8 cellular contexts compared by ENCODE assay signal in genomic region chr22:45239378-45240136, GRCh38. TPM values are rescaled to one million over a fixed set of nuclear protein-coding genes. Genes with fewer than 3 reads are reported as not detected.
DNase-seq lines count a peak whose midpoint lies in the region; ATAC-seq and TF ChIP-seq lines count a peak whose summit lies in the region.

No MANE protein-coding gene starts in this region.

- H3K4me3 ChIP-seq in GM12865 (ENCODE audit: low read depth, low read length) (peak overlapping the region; percentile 89), PC-3 (ENCODE audit: low read length) (peak overlapping the region; percentile 86)

- CTCF ChIA-PET in PC-3 (lab: Charles Lee), result no interaction called here
- CTCF ChIA-PET in HEK293T (lab: Yijun Ruan, JAX), result no interaction called here

- no peak overlapping the region for H3K27ac ChIP-seq in PC-3 (ENCODE audit: low read length)

- no peak overlapping the region for H3K27ac Mint-ChIP-seq in osteocyte (ENCODE audit: unreplicated experiment)

- no peaks in the 10 kb centered on the region for H3K27me3 Mint-ChIP-seq in osteocyte (ENCODE audit: unreplicated experiment)

- H3K4me1 Mint-ChIP-seq in osteocyte (ENCODE audit: unreplicated experiment), result peaks cover 17% of the 10 kb centered on the region

- BruUV-seq in PC-3 (replicated peaks; lab: Mats Ljungman, UMichigan), result no TSS peak

- no peaks in the 10 kb centered on the region for H3F3A ChIP-seq in PC-3 (ENCODE audit: low read length, unreplicated experiment)

- H3K9me3 ChIP-seq in PC-3 (ENCODE audit: low read length), result no peaks in the 10 kb centered on the region

- H3K79me2 ChIP-seq in PC-3 (ENCODE audit: low read length), result peaks cover 15% of the 10 kb centered on the region

- TF ChIP-seq CTCF in GM12865 (IDR thresholded peaks at IDR 0.05; ENCODE audit: insufficient read depth, low read depth, low read length, missing control alignments) (no peak), PC-3 (conservative IDR thresholded peaks at IDR 0.05; ENCODE audit: low read depth, low read length) (no peak), osteocyte (IDR thresholded peaks at IDR 0.05) (no peak), omental fat pad (IDR thresholded peaks at IDR 0.05) (no peak)

- intact Hi-C loops in PC-3 (cut with micrococcal nuclease), result loop anchor here (10.0 kb wide), 1 partner anchor 135 kb away; no protein-coding TSS in a partner anchor

- H3K36me3 Mint-ChIP-seq in osteocyte (ENCODE audit: unreplicated experiment), result peaks cover 6% of the 10 kb centered on the region

- H3K4me1 ChIP-seq in PC-3 (ENCODE audit: insufficient read depth, low read length), result peaks cover 20% of the 10 kb centered on the region

- H3K27me3 ChIP-seq in PC-3 (ENCODE audit: low read length), result no peaks in the 10 kb centered on the region

- H3K9me3 Mint-ChIP-seq in osteocyte (ENCODE audit: unreplicated experiment), result no peaks in the 10 kb centered on the region

- H3K9ac ChIP-seq in PC-3 (ENCODE audit: low read length), result peak overlapping the region; percentile 74

- H3K4me3 Mint-ChIP-seq in osteocyte (ENCODE audit: unreplicated experiment), result peak overlapping the region; percentile 91

- 0 out of 2 replicates have a peak, but pooled peaks have one; percentile 15 for ATAC-seq in PC-3
- no peak for ATAC-seq in omental fat pad (ENCODE audit: low FRiP score)

- H2AFZ ChIP-seq in PC-3 (ENCODE audit: low read length), result no peak overlapping the region

- TF ChIP-seq POLR2A in erythroblast (IDR thresholded peaks at IDR 0.05; ENCODE audit: low read length), result no peak

- no peaks in the 10 kb centered on the region; the same call in 1 of the 2 replicates for H4K20me1 ChIP-seq in PC-3 (ENCODE audit: low read length)

- H3K9me2 ChIP-seq in PC-3 (replicated peaks; ENCODE audit: low read length), result no peaks in the 10 kb centered on the region

- peak overlapping the region; percentile 92 for H3K4me2 ChIP-seq in PC-3 (ENCODE audit: low read length)

- no peaks in the 10 kb centered on the region for H3K36me3 ChIP-seq in PC-3 (ENCODE audit: low read depth, low read length)

- no peak for DNase-seq in GM12865 (ENCODE audit: low read depth)
- no peak for DNase-seq in PC-3
- DNase-seq in erythroblast (lab: John Stamatoyannopoulos, UW), result peak; percentile 32 to 43
- DNase-seq in osteocyte (ENCODE audit: extremely low spot score, unreplicated experiment), result no peak
- no peak for DNase-seq in AG20443 (ENCODE audit: low spot score)
- no peak for DNase-seq in NCI-H1694 treated with DMSO at 0.1 percent for 48 hours (lab: John Stamatoyannopoulos, UW)
- DNase-seq in HEK293T (ENCODE audit: extremely low spot score), result no peak
- no peak for DNase-seq in omental fat pad (ENCODE audit: low spot score)

- POLR2A ChIA-PET in PC-3 (lab: Charles Lee; ENCODE audit: unreplicated experiment), result no interaction called here
- POLR2A ChIA-PET in HEK293T (lab: Yijun Ruan, JAX), result no interaction called here

TF ChIP-seq in HEK293T, 16 proteins besides CTCF, POLR2A, EP300 and RAD21:
- TF ChIP-seq NFRKB (IDR thresholded peaks at IDR 0.05) (no peak), ELF4 (IDR thresholded peaks at IDR 0.05) (no peak), TARDBP (IDR thresholded peaks at IDR 0.05) (no peak), SUZ12 (IDR thresholded peaks at IDR 0.05) (no peak), HDGF (IDR thresholded peaks at IDR 0.05; ENCODE audit: borderline replicate concordance) (no peak), FOXK2 (IDR thresholded peaks at IDR 0.05) (no peak), LEF1 (IDR thresholded peaks at IDR 0.05; ENCODE audit: borderline replicate concordance) (no peak), PKNOX1 (IDR thresholded peaks at IDR 0.05) (no peak), FOXA1 (IDR thresholded peaks at IDR 0.05) (no peak), BHLHE40 (IDR thresholded peaks at IDR 0.05; ENCODE audit: borderline replicate concordance) (no peak), ZNF384 (IDR thresholded peaks at IDR 0.05) (no peak), SP1 (IDR thresholded peaks at IDR 0.05) (no peak), FOXM1 (IDR thresholded peaks at IDR 0.05; ENCODE audit: borderline replicate concordance) (no peak), CTBP1 (IDR thresholded peaks at IDR 0.05; ENCODE audit: borderline replicate concordance) (no peak), L3MBTL2 (conservative IDR thresholded peaks at IDR 0.05) (no peak), ARNT (IDR thresholded peaks at IDR 0.05) (no peak)
TF ChIP-seq in HEK293T: peak in this region for 0.

RNA-seq across cellular contexts. Expression of gene KIAA0930, which starts 1.1 kb away (rescaled TPM):
- total RNA-seq in PC-3 (2014; rRNA removed), result 29.8 and 39.2 TPM in 2 replicates
- total RNA-seq in osteocyte, result 53.1 and 64.7 TPM in 2 replicates
- 10 to 100 TPM; 27.4 to 58.8 (median 50.2) TPM for total RNA-seq in omental fat pad

RNA-seq across cellular contexts. Expression of gene UPK3A, which starts 45.2 kb away (rescaled TPM):
- total RNA-seq in PC-3 (2014; rRNA removed) (1.1 TPM in 1 of 2 replicates, not detected in the other), osteocyte (not detected in 2 replicates), omental fat pad (not detected)

Comparison
In these comparisons a context has a peak if more than half of its experiments do, and no peak if none do; other contexts are left out.
1. DNase-seq: peak in erythroblast (2 of 2); none in GM12865 (single experiment), PC-3 (single experiment), osteocyte (single experiment), AG20443 (single experiment), NCI-H1694 treated with DMSO at 0.1 percent for 48 hours (single experiment), HEK293T (single experiment) and omental fat pad (single experiment).